Comparison of ENCODE assay signal across 15 cellular contexts in the genomic region with DNA sequence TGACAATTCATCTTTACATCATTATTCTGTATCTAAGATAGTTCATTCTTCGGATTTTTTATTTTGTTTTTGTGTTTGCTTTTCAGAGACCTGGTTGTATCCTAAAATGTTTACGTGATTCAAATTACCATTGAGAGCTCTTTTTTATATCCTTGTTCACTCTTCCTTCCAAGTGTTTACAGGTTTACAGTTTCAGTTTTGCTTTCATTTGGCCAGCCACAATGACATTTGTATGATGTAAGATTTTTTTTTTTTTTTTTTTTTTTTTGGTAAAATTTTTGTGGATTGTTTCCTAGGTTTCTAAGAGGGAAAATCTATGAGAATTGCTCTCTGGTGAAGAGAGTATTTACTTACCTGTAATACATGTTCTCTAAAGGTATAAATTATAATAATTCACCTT. TPM values are rescaled to one million over a fixed set of nuclear protein-coding genes. Genes with fewer than 3 reads are reported as not detected.
A peak's percentile ranks its signal among the peaks of the same experiment; 100 is the strongest.
DNase-seq lines count a peak whose midpoint lies in the region; TF ChIP-seq lines count a peak whose summit lies in the region.
"Had no signal": no experiment of that assay in that cellular context is flagged by ENCODE, and none has a peak within 500 bp of the region (broad histone marks: within the 10 kb centered on the region; RNA-seq: fewer than 3 reads in every experiment).

No MANE protein-coding gene starts in this region.

- H3K4me1 Mint-ChIP-seq in activated naive CD4-positive, alpha-beta T cell treated with anti-CD3 and anti-CD28 coated beads for 36 hours (ENCODE audit: low read depth), result peaks cover 16% of the 10 kb centered on the region
- peaks cover 37% of the 10 kb centered on the region for H3K4me1 Mint-ChIP-seq in activated CD4-positive, alpha-beta memory T cell treated with anti-CD3 and anti-CD28 coated beads, Interleukin-2, amount 10 ng/mL, durations not matched to agents 7 days and 5 days

- H3K27ac Mint-ChIP-seq in activated naive CD4-positive, alpha-beta T cell treated with anti-CD3 and anti-CD28 coated beads for 36 hours, result peak overlapping the region; percentile 83
- H3K27ac Mint-ChIP-seq in activated CD4-positive, alpha-beta memory T cell treated with anti-CD3 and anti-CD28 coated beads, Interleukin-2, amount 10 ng/mL, durations not matched to agents 7 days and 5 days, result peak overlapping the region; percentile 88

- H3K27ac ChIP-seq in spleen (peak overlapping the region in 6 of 8 donors; percentile 18 to 61 (median 34)), ascending aorta (no peak overlapping the region)
- H3K27ac ChIP-seq: BLaER1, epithelial cell of prostate, uterus had no signal

- TF ChIP-seq POLR2A in erythroblast (IDR thresholded peaks at IDR 0.05; ENCODE audit: low read length) (no peak), spleen (IDR thresholded peaks at IDR 0.05) (no peak)

- in situ Hi-C loops in ACHN (cut with HindIII; ENCODE audit: low pct_ligation_motif_present, low pct_unique_long_range_greater_than_20kb, low sequenced_read_pairs), result no loop called here

- intact Hi-C loops in activated naive CD4-positive, alpha-beta T cell treated with anti-CD3 and anti-CD28 coated beads for 36 hours (cut with micrococcal nuclease), result loop anchor here (2.0 kb wide), 1 partner anchor 54 kb away; no protein-coding TSS in a partner anchor
- intact Hi-C loops in spleen (cut with DNase I; ENCODE audit: low total_unique reads), result no loop called here
- intact Hi-C loops in ascending aorta (cut with DNase I), result no loop called here

- POLR2A ChIA-PET in activated CD4-positive, alpha-beta memory T cell treated with anti-CD3 and anti-CD28 coated beads, Interleukin-2, amount 10 ng/mL, durations not matched to agents 7 days and 5 days (lab: Charles Lee), result interaction anchor here (1.0 to 3.5 kb wide), 4 partner anchors 55 to 89 kb away, joined by 3 to 49 read pairs (median 6); a partner anchor contains a TSS

- no peaks in the 10 kb centered on the region for H3K9me3 Mint-ChIP-seq in activated naive CD4-positive, alpha-beta T cell treated with anti-CD3 and anti-CD28 coated beads for 36 hours
- H3K9me3 Mint-ChIP-seq in activated CD4-positive, alpha-beta memory T cell treated with anti-CD3 and anti-CD28 coated beads, Interleukin-2, amount 10 ng/mL, durations not matched to agents 7 days and 5 days, result no peaks in the 10 kb centered on the region

- peaks cover 43% of the 10 kb centered on the region for H3K36me3 Mint-ChIP-seq in activated naive CD4-positive, alpha-beta T cell treated with anti-CD3 and anti-CD28 coated beads for 36 hours (ENCODE audit: low read depth)
- H3K36me3 Mint-ChIP-seq in activated CD4-positive, alpha-beta memory T cell treated with anti-CD3 and anti-CD28 coated beads, Interleukin-2, amount 10 ng/mL, durations not matched to agents 7 days and 5 days (ENCODE audit: low read depth), result peaks cover 63% of the 10 kb centered on the region

- CTCF ChIA-PET in activated naive CD4-positive, alpha-beta T cell treated with anti-CD3 and anti-CD28 coated beads for 36 hours (lab: Charles Lee), result no interaction called here
- CTCF ChIA-PET in activated CD4-positive, alpha-beta memory T cell treated with anti-CD3 and anti-CD28 coated beads, Interleukin-2, amount 10 ng/mL, durations not matched to agents 7 days and 5 days (lab: Charles Lee), result interaction anchor here (0.6 to 2.2 kb wide), 13 partner anchors 17 to 481 kb away, joined by 3 to 11 read pairs (median 3); a partner anchor contains a TSS

- H3K9me3 ChIP-seq in spleen (no peaks in the 10 kb centered on the region), ascending aorta (no peaks in the 10 kb centered on the region)
- H3K9me3 ChIP-seq: BLaER1, uterus had no signal

- no peak overlapping the region for H3K4me3 ChIP-seq in spleen
- H3K4me3 ChIP-seq in ascending aorta, result no peak overlapping the region
- H3K4me3 ChIP-seq: BLaER1, skin epidermis, uterus had no signal

- H3K27me3 Mint-ChIP-seq in activated naive CD4-positive, alpha-beta T cell treated with anti-CD3 and anti-CD28 coated beads for 36 hours (ENCODE audit: low read depth), result no peaks in the 10 kb centered on the region
- no peaks in the 10 kb centered on the region for H3K27me3 Mint-ChIP-seq in activated CD4-positive, alpha-beta memory T cell treated with anti-CD3 and anti-CD28 coated beads, Interleukin-2, amount 10 ng/mL, durations not matched to agents 7 days and 5 days

- TF ChIP-seq CTCF in spleen (IDR thresholded peaks at IDR 0.05 in 8 of 11, conservative IDR thresholded peaks at IDR 0.05 in 3 of 11), result no peak
- no peak for TF ChIP-seq CTCF in ascending aorta (IDR thresholded peaks at IDR 0.05)

- no peak overlapping the region for H3K4me3 Mint-ChIP-seq in activated naive CD4-positive, alpha-beta T cell treated with anti-CD3 and anti-CD28 coated beads for 36 hours
- H3K4me3 Mint-ChIP-seq in activated CD4-positive, alpha-beta memory T cell treated with anti-CD3 and anti-CD28 coated beads, Interleukin-2, amount 10 ng/mL, durations not matched to agents 7 days and 5 days, result peak overlapping the region; percentile 44

- peaks cover 10 to 100% (median 79%) of the 10 kb centered on the region in 6 donors for H3K36me3 ChIP-seq in spleen
- H3K36me3 ChIP-seq in ascending aorta, result peaks cover 74 to 88% of the 10 kb centered on the region in 2 donors
- H3K36me3 ChIP-seq: uterus had no signal

- H3K4me1 ChIP-seq in spleen (peaks cover 0 to 22% (median 8%) of the 10 kb centered on the region in 6 donors), ascending aorta (no peaks in the 10 kb centered on the region)
- H3K4me1 ChIP-seq: BLaER1, uterus had no signal

- DNase-seq in activated naive CD4-positive, alpha-beta T cell treated with anti-CD3 and anti-CD28 coated beads for 36 hours, result no peak
- no peak for DNase-seq in activated naive CD4-positive, alpha-beta T cell treated with anti-CD3 and anti-CD28 coated beads, Interleukin-2, amount 50 U/mL, for 16 hours
- no peak for DNase-seq in activated CD4-positive, alpha-beta memory T cell treated with anti-CD3 and anti-CD28 coated beads, Interleukin-2, amount 10 ng/mL, durations not matched to agents 7 days and 5 days
- DNase-seq in erythroblast (lab: John Stamatoyannopoulos, UW) (peak; percentile 9 to 43), spleen (no peak), ACHN (no peak), NCI-H2171 treated with DMSO at 0.1 percent for 48 hours (lab: John Stamatoyannopoulos, UW) (no peak), ascending aorta (ENCODE audit: low spot score in 2 of 2) (no peak)
- DNase-seq: GOT3; NCI-H1694 treated with DMSO at 0.1 percent for 48 hours; NK-92 treated with Interleukin-12 subunit alpha and Interleukin-12 subunit beta, amount 100 ng/mL, for 24 hours; uterus had no signal

- H3K27me3 ChIP-seq in spleen (replicated peaks in 1 of 7), result no peaks in the 10 kb centered on the region
- no peaks in the 10 kb centered on the region for H3K27me3 ChIP-seq in ascending aorta
- H3K27me3 ChIP-seq: BLaER1, uterus had no signal

- WGBS in spleen, 5 donors, result 72 to 85% (median 82%) methylated on average over 2 of the region's 2 CpGs

RNA-seq across cellular contexts. Expression of a gene that starts 55.0 kb away (rescaled TPM):
- total RNA-seq in activated naive CD4-positive, alpha-beta T cell treated with anti-CD3 and anti-CD28 coated beads for 36 hours, result 100 to 1,000 TPM; 125 to 133 TPM
- total RNA-seq in activated CD4-positive, alpha-beta memory T cell treated with anti-CD3 and anti-CD28 coated beads, Interleukin-2, amount 10 ng/mL, durations not matched to agents 7 days and 5 days, result 100 to 1,000 TPM; 110 to 111 TPM
- total RNA-seq in spleen (100 to 1,000 TPM in 6 of 7 donors, 10 to 100 TPM in 1; 86.2 to 159 (median 126) TPM), ascending aorta (239 TPM)
- polyA plus RNA-seq in spleen, result 10 to 100 TPM in 2 of 3 donors, 1 to 10 TPM in 1; 9.7 to 21.9 (median 12.1) TPM

Comparison
In these comparisons a context has a peak if more than half of its experiments do, and no peak if none do; other contexts are left out.
1. DNase-seq: peak in erythroblast (2 of 2); none in activated naive CD4-positive, alpha-beta T cell treated with anti-CD3 and anti-CD28 coated beads for 36 hours (single experiment), activated naive CD4-positive, alpha-beta T cell treated with anti-CD3 and anti-CD28 coated beads, Interleukin-2, amount 50 U/mL, for 16 hours (single experiment), activated CD4-positive, alpha-beta memory T cell treated with anti-CD3 and anti-CD28 coated beads, Interleukin-2, amount 10 ng/mL, durations not matched to agents 7 days and 5 days (single experiment), spleen (single experiment), ACHN (single experiment), NCI-H2171 treated with DMSO at 0.1 percent for 48 hours (single experiment) and ascending aorta (0 of 2).
2. H3K27ac ChIP-seq: peak in spleen (6 of 8); none in ascending aorta (0 of 2).